Comparison of ENCODE assay signal across 30 cellular contexts in genomic region chr1:6278263-6278662, GRCh38. TPM values are rescaled to one million over a fixed set of nuclear protein-coding genes. Genes with fewer than 3 reads are reported as not detected.
"Had no signal": no experiment of that assay in that cellular context is flagged by ENCODE, and none has a peak within 500 bp of the region (broad histone marks: within the 10 kb centered on the region; RNA-seq: fewer than 3 reads in every experiment).

No MANE protein-coding gene starts in this region.

- H3K9me3 ChIP-seq: esophagus squamous epithelium, gastroesophageal sphincter, left ventricle myocardium inferior, lower lobe of right lung, neutrophil, spleen, stomach, thoracic aorta, transverse colon had no signal

- H3K4me3 ChIP-seq: esophagus squamous epithelium, gastroesophageal sphincter, hepatocyte, left ventricle myocardium inferior, lower lobe of right lung, spleen, stomach, thoracic aorta, transverse colon had no signal

- H3K27me3 Mint-ChIP-seq: effector memory CD8-positive, alpha-beta T cell; memory B cell; stimulated activated naive B cell treated with anti-CD40 and anti-IgM and Interleukin-4, amounts not matched to agents 10 μg/mL and 1 μg/mL and 100 μg/mL, for 72 hours had no signal

- ATAC-seq: effector memory CD8-positive, alpha-beta T cell; gastroesophageal sphincter; left cardiac atrium; lower lobe of right lung; natural killer cell; sciatic nerve; stimulated activated naive B cell treated with anti-CD40 and anti-IgM and Interleukin-4, amounts not matched to agents 10 μg/mL and 1 μg/mL and 100 μg/mL, for 72 hours had no signal

- H3K36me3 ChIP-seq: gastroesophageal sphincter, left ventricle myocardium inferior, lower lobe of right lung, neutrophil, thoracic aorta, transverse colon had no signal

- H3K4me1 Mint-ChIP-seq: memory B cell; stimulated activated naive B cell treated with anti-CD40 and anti-IgM and Interleukin-4, amounts not matched to agents 10 μg/mL and 1 μg/mL and 100 μg/mL, for 72 hours had no signal

- H3K27me3 ChIP-seq: esophagus squamous epithelium, gastroesophageal sphincter, hepatocyte, neutrophil, spleen, stomach, transverse colon had no signal

- H3K4me3 Mint-ChIP-seq: effector memory CD8-positive, alpha-beta T cell; memory B cell; mesothelial cell of epicardium; natural killer cell; stimulated activated naive B cell treated with anti-CD40 and anti-IgM and Interleukin-4, amounts not matched to agents 10 μg/mL and 1 μg/mL and 100 μg/mL, for 72 hours had no signal

- DNase-seq: effector memory CD8-positive, alpha-beta T cell; esophagus squamous epithelium; left cardiac atrium; left ventricle myocardium inferior; lower lobe of right lung; natural killer cell; posterior cingulate gyrus; spleen; stimulated activated CD4-positive, alpha-beta T cell treated with anti-CD3 and anti-CD28 coated beads, Interleukin-15, amount 100 ng/mL, for 24 hours; stimulated activated CD4-positive, alpha-beta T cell treated with anti-CD3 and anti-CD28 coated beads, Interleukin-1b, Interleukin-23, amount 100 ng/mL, for 48 hours; stimulated activated CD4-positive, alpha-beta T cell treated with anti-CD3 and anti-CD28 coated beads, Interleukin-4, amount 100 ng/mL, for 24 hours; stimulated activated naive B cell treated with anti-CD40 and anti-IgM and Interleukin-4, amounts not matched to agents 10 μg/mL and 1 μg/mL and 100 μg/mL, for 72 hours; stomach; substantia nigra; transverse colon had no signal

- H3K27ac ChIP-seq: esophagus squamous epithelium, gastroesophageal sphincter, hepatocyte, left ventricle myocardium inferior, lower lobe of right lung, neutrophil, spleen, thoracic aorta had no signal

- H3K9me3 Mint-ChIP-seq: effector memory CD8-positive, alpha-beta T cell; memory B cell; mesothelial cell of epicardium; natural killer cell; stimulated activated naive B cell treated with anti-CD40 and anti-IgM and Interleukin-4, amounts not matched to agents 10 μg/mL and 1 μg/mL and 100 μg/mL, for 72 hours had no signal

- H3K36me3 Mint-ChIP-seq: memory B cell, mesothelial cell of epicardium, natural killer cell had no signal

- H3K27ac Mint-ChIP-seq: memory B cell; mesothelial cell of epicardium; stimulated activated naive B cell treated with anti-CD40 and anti-IgM and Interleukin-4, amounts not matched to agents 10 μg/mL and 1 μg/mL and 100 μg/mL, for 72 hours had no signal

RNA-seq across cellular contexts. Expression of gene HES3, which starts 34.3 kb away (rescaled TPM):
- total RNA-seq: epithelial cell of proximal tubule, esophagus squamous epithelium, gastroesophageal sphincter, hepatocyte, kidney, left cardiac atrium, left ventricle myocardium inferior, lower lobe of right lung, mesothelial cell of epicardium, mucosa of gallbladder, myocyte, natural killer cell, osteoblast, pulmonary artery endothelial cell, sciatic nerve, skeletal muscle tissue, spleen, stomach, thoracic aorta, transverse colon, ureter had no signal
- polyA plus RNA-seq: hepatocyte, spleen, stomach had no signal
